Comparison of ENCODE assay signal across 23 cellular contexts in genomic region chr5:28807230-28807629, GRCh38.
DNase-seq lines count a peak whose midpoint lies in the region; ATAC-seq and TF ChIP-seq lines count a peak whose summit lies in the region.
"Had no signal": no experiment of that assay in that cellular context is flagged by ENCODE, and none has a peak within 500 bp of the region (broad histone marks: within the 10 kb centered on the region; RNA-seq: fewer than 3 reads in every experiment).

No MANE protein-coding gene starts in this region.

- H3K36me3 Mint-ChIP-seq in H9 (ENCODE audit: insufficient read depth in 1 of 3, low read depth in 3 of 3): no peaks in the 10 kb centered on the region
- H3K36me3 Mint-ChIP-seq: activated naive CD4-positive, alpha-beta T cell treated with anti-CD3 and anti-CD28 coated beads, Interleukin-2, amount 50 U/mL, for 24 hours; memory B cell had no signal

- H3K4ac ChIP-seq in H9 (ENCODE audit: low read depth, low read length): no peak overlapping the region

- no peaks in the 10 kb centered on the region for H3K9me3 Mint-ChIP-seq in H9
- H3K9me3 Mint-ChIP-seq: memory B cell had no signal

- no peaks in the 10 kb centered on the region for H3K9me3 ChIP-seq in H9 (ENCODE audit: control insufficient read depth, low read depth, low read length)
- H3K9me3 ChIP-seq: esophagus muscularis mucosa, ovary had no signal

- H3K4me3 Mint-ChIP-seq in H9: no peak overlapping the region
- H3K4me3 Mint-ChIP-seq: activated CD4-positive, alpha-beta T cell treated with anti-CD3 and anti-CD28 coated beads, Interleukin-2, amount 10 ng/mL, durations not matched to agents 24 days and 14 days; activated naive CD4-positive, alpha-beta T cell treated with anti-CD3 and anti-CD28 coated beads, Interleukin-2, amount 50 U/mL, for 24 hours; activated T-cell treated with anti-CD3 and anti-CD28 coated beads, Interleukin-2, amount 50 U/mL, for 72 hours; memory B cell had no signal

- TF ChIP-seq CTCF in H9 (conservative IDR thresholded peaks at IDR 0.05): no peak

- no peaks in the 10 kb centered on the region for H3K79me1 ChIP-seq in H9 (ENCODE audit: insufficient read depth, low read depth, low read length, poor library complexity, severe bottlenecking)

- no peak overlapping the region for H4K91ac ChIP-seq in H9 (ENCODE audit: insufficient read length, low read depth, low read length)

- H4K5ac ChIP-seq in H9 (ENCODE audit: insufficient read length, low read depth, low read length): no peak overlapping the region

- H3K23me2 ChIP-seq in H9 (ENCODE audit: insufficient read length, low read depth, low read length, poor library complexity, severe bottlenecking): no peaks in the 10 kb centered on the region

- no CpG with 5 or more reads among the region's 2 CpGs for WGBS in H9 (ENCODE audit: extremely low coverage, insufficient read length, low lambda C conversion rate)

- peak; percentile 57 for DNase-seq in A172 (ENCODE audit: low spot score)
- DNase-seq in M059J (ENCODE audit: low read depth): peak; percentile 8
- DNase-seq in amniotic epithelial cell (ENCODE audit: low read depth): peak; percentile 39
- DNase-seq in iris pigment epithelial cell (ENCODE audit: low read depth): peak; percentile 16
- DNase-seq in H9: no peak
- no peak for DNase-seq in NCI-H82 (lab: John Stamatoyannopoulos, UW)
- DNase-seq: activated CD4-positive, alpha-beta T cell treated with anti-CD3 and anti-CD28 coated beads, Interleukin-2, amount 10 ng/mL, durations not matched to agents 24 days and 14 days; activated T-cell treated with anti-CD3 and anti-CD28 coated beads, Interleukin-2, amount 50 U/mL, for 72 hours; Calu3; effector memory CD4-positive, alpha-beta T cell; KBM-7; NCI-H2171; NCI-H69; ovary; right cardiac atrium; SHP77 treated with DMSO at 0.1 percent for 48 hours; stomach had no signal

- H3K56ac ChIP-seq in H9 (ENCODE audit: insufficient read length, low read depth, low read length): no peak overlapping the region

- H3K4me1 Mint-ChIP-seq in H9: no peaks in the 10 kb centered on the region
- H3K4me1 Mint-ChIP-seq: activated CD4-positive, alpha-beta T cell treated with anti-CD3 and anti-CD28 coated beads, Interleukin-2, amount 10 ng/mL, durations not matched to agents 24 days and 14 days; activated naive CD4-positive, alpha-beta T cell treated with anti-CD3 and anti-CD28 coated beads, Interleukin-2, amount 50 U/mL, for 24 hours; memory B cell had no signal

- H2BK12ac ChIP-seq in H9 (ENCODE audit: insufficient read length, low read depth, low read length): no peak overlapping the region

- no peaks in the 10 kb centered on the region for H3K27me3 ChIP-seq in H9 (ENCODE audit: insufficient read depth, low read length)
- H3K27me3 ChIP-seq: BLaER1 treated with 17β-estradiol and CSF1 and Interleukin-3, amounts not matched to agents 10 nM and 100 nM; esophagus muscularis mucosa; stomach had no signal

- no peak overlapping the region for H3K18ac ChIP-seq in H9 (ENCODE audit: insufficient read length, low read depth, low read length)

- H3K27me3 Mint-ChIP-seq in H9 (ENCODE audit: low read depth): no peaks in the 10 kb centered on the region
- H3K27me3 Mint-ChIP-seq: activated CD4-positive, alpha-beta T cell treated with anti-CD3 and anti-CD28 coated beads, Interleukin-2, amount 10 ng/mL, durations not matched to agents 24 days and 14 days; activated naive CD4-positive, alpha-beta T cell treated with anti-CD3 and anti-CD28 coated beads, Interleukin-2, amount 50 U/mL, for 24 hours; memory B cell had no signal

- no peak overlapping the region for H3K27ac Mint-ChIP-seq in H9
- H3K27ac Mint-ChIP-seq: activated CD4-positive, alpha-beta T cell treated with anti-CD3 and anti-CD28 coated beads, Interleukin-2, amount 10 ng/mL, durations not matched to agents 24 days and 14 days; activated naive CD4-positive, alpha-beta T cell treated with anti-CD3 and anti-CD28 coated beads, Interleukin-2, amount 50 U/mL, for 24 hours; activated T-cell treated with anti-CD3 and anti-CD28 coated beads, Interleukin-2, amount 50 U/mL, for 72 hours; memory B cell had no signal

- ATAC-seq in GM18870 (IDR thresholded peaks at IDR 0.05; ENCODE audit: unreplicated experiment) (no peak), GM21390 (IDR thresholded peaks at IDR 0.05; ENCODE audit: unreplicated experiment) (no peak)
- ATAC-seq: activated T-cell treated with anti-CD3 and anti-CD28 coated beads, Interleukin-2, amount 50 U/mL, for 72 hours; right cardiac atrium had no signal

- H3K9ac ChIP-seq in H9 (ENCODE audit: extremely low read depth, insufficient read length, low read length): no peak overlapping the region
- H3K9ac ChIP-seq: BLaER1 treated with 17β-estradiol and CSF1 and Interleukin-3, amounts not matched to agents 10 nM and 100 nM had no signal

- H2AK5ac ChIP-seq in H9 (ENCODE audit: insufficient read length, low read length): no peak overlapping the region

- H4K20me1 ChIP-seq in H9 (ENCODE audit: control insufficient read depth, insufficient read depth, insufficient read length): no peaks in the 10 kb centered on the region
- H4K20me1 ChIP-seq: BLaER1 treated with 17β-estradiol and CSF1 and Interleukin-3, amounts not matched to agents 10 nM and 100 nM had no signal

- H3T11ph ChIP-seq in H9 (ENCODE audit: low read length): no peak overlapping the region

- H3K14ac ChIP-seq in H9 (ENCODE audit: insufficient read depth, low read length): no peak overlapping the region

- no peak overlapping the region for H2BK15ac ChIP-seq in H9 (ENCODE audit: low read depth, low read length)

- H2BK5ac ChIP-seq in H9 (ENCODE audit: insufficient read length, low read length): no peak overlapping the region

- H2AFZ ChIP-seq in H9 (ENCODE audit: low read length): no peak overlapping the region

- H3K4me1 ChIP-seq in H9 (ENCODE audit: insufficient read depth, low read length): no peaks in the 10 kb centered on the region
- H3K4me1 ChIP-seq: BLaER1 treated with 17β-estradiol and CSF1 and Interleukin-3, amounts not matched to agents 10 nM and 100 nM; esophagus muscularis mucosa; stomach had no signal

- no peak overlapping the region for H3K4me2 ChIP-seq in H9 (ENCODE audit: insufficient read depth, insufficient read length, low read length)
- H3K4me2 ChIP-seq: BLaER1 treated with 17β-estradiol and CSF1 and Interleukin-3, amounts not matched to agents 10 nM and 100 nM had no signal

- H2BK120ac ChIP-seq in H9 (ENCODE audit: low read depth, low read length, poor library complexity, severe bottlenecking): no peak overlapping the region

- H2BK20ac ChIP-seq in H9 (ENCODE audit: low read depth, low read length, poor library complexity, severe bottlenecking): no peak overlapping the region

- H3K27ac ChIP-seq in H9 (ENCODE audit: insufficient read length, low read depth, low read length): no peak overlapping the region
- H3K27ac ChIP-seq: BLaER1 treated with 17β-estradiol and CSF1 and Interleukin-3, amounts not matched to agents 10 nM and 100 nM; esophagus muscularis mucosa; ovary; stomach had no signal

- no peak overlapping the region for H3K23ac ChIP-seq in H9 (ENCODE audit: insufficient read length, low read depth, low read length)

- no peak overlapping the region for H4K8ac ChIP-seq in H9 (replicated peaks; ENCODE audit: insufficient read length, low read depth, low read length)

- H3K79me2 ChIP-seq in H9 (ENCODE audit: insufficient read depth, low read length): no peaks in the 10 kb centered on the region

Comparison
In these comparisons a context has a peak if more than half of its experiments do, and no peak if none do; other contexts are left out.
1. DNase-seq: peak in A172 (single experiment), M059J (single experiment), amniotic epithelial cell (single experiment) and iris pigment epithelial cell (single experiment); none in H9 (single experiment) and NCI-H82 (single experiment).